1 cellular context compared by ENCODE assay signal in genomic region chr9:129489838-129490582, GRCh38.
TF ChIP-seq lines count a peak whose summit lies in the region.

No MANE protein-coding gene starts in this region.

TF ChIP-seq in HepG2, 621 proteins besides CTCF, POLR2A, EP300 and RAD21 (continued from another document):
- TF ChIP-seq BRF2 (CRISPR knock-in tag; IDR thresholded peaks at IDR 0.05) (no peak), DPF2 (CRISPR knock-in tag; IDR thresholded peaks at IDR 0.05; ENCODE audit: borderline replicate concordance, low read depth) (no peak), ZNF296 (CRISPR knock-in tag; conservative IDR thresholded peaks at IDR 0.05) (no peak), UBTF (CRISPR knock-in tag; IDR thresholded peaks at IDR 0.05) (peak; percentile 58), ZSCAN12 (CRISPR knock-in tag; IDR thresholded peaks at IDR 0.05) (no peak), ZNF614 (CRISPR knock-in tag; IDR thresholded peaks at IDR 0.05; ENCODE audit: borderline replicate concordance) (no peak), ARNTL (CRISPR knock-in tag; IDR thresholded peaks at IDR 0.05) (0 out of 2 replicates have a peak, but pooled peaks have one; percentile 19), HCFC1 (IDR thresholded peaks at IDR 0.05; ENCODE audit: low read depth, low read length) (no peak), ZNF709 (CRISPR knock-in tag; IDR thresholded peaks at IDR 0.05) (no peak), RARA (CRISPR knock-in tag; IDR thresholded peaks at IDR 0.05) (no peak), PHF21A (CRISPR knock-in tag; IDR thresholded peaks at IDR 0.05) (no peak), SSRP1 (CRISPR knock-in tag; IDR thresholded peaks at IDR 0.05) (no peak), MEIS2 (CRISPR knock-in tag; IDR thresholded peaks at IDR 0.05) (0 out of 2 replicates have a peak, but pooled peaks have one; percentile 5), ZNF7 (CRISPR knock-in tag; IDR thresholded peaks at IDR 0.05) (no peak), SALL1 (CRISPR knock-in tag; IDR thresholded peaks at IDR 0.05) (peak; percentile 46; the same call in 1 of the 2 replicates), FOXM1 (CRISPR knock-in tag; IDR thresholded peaks at IDR 0.05) (no peak), SP4 (CRISPR knock-in tag; IDR thresholded peaks at IDR 0.05) (no peak), ZFP82 (CRISPR knock-in tag; IDR thresholded peaks at IDR 0.05; ENCODE audit: borderline replicate concordance) (no peak), SRSF9 (IDR thresholded peaks at IDR 0.05; ENCODE audit: borderline replicate concordance, insufficient read depth, low read depth, low read length, poor library complexity, severe bottlenecking) (no peak), SMAD1 (CRISPR knock-in tag; IDR thresholded peaks at IDR 0.05; ENCODE audit: borderline replicate concordance, low read depth) (0 out of 2 replicates have a peak, but pooled peaks have one; percentile 66), ZNF720 (CRISPR knock-in tag; IDR thresholded peaks at IDR 0.05) (no peak), PAX8 (CRISPR knock-in tag; IDR thresholded peaks at IDR 0.05; ENCODE audit: borderline replicate concordance) (0 out of 2 replicates have a peak, but pooled peaks have one; percentile 54), ZNF232 (CRISPR knock-in tag; IDR thresholded peaks at IDR 0.05; ENCODE audit: borderline replicate concordance) (no peak), CREM (IDR thresholded peaks at IDR 0.05) (no peak), CREM (CRISPR knock-in tag; IDR thresholded peaks at IDR 0.05) (no peak), LRRFIP1 (CRISPR knock-in tag; conservative IDR thresholded peaks at IDR 0.05) (no peak), IRX3 (CRISPR knock-in tag; IDR thresholded peaks at IDR 0.05; ENCODE audit: borderline replicate concordance, low read depth) (no peak), LBX2 (CRISPR knock-in tag; IDR thresholded peaks at IDR 0.05; ENCODE audit: borderline replicate concordance) (0 out of 2 replicates have a peak, but pooled peaks have one; percentile 40), ZBTB38 (CRISPR knock-in tag; IDR thresholded peaks at IDR 0.05) (peak; percentile 89), YEATS2 (CRISPR knock-in tag; IDR thresholded peaks at IDR 0.05; ENCODE audit: borderline replicate concordance) (no peak), FOXO1 (CRISPR knock-in tag; IDR thresholded peaks at IDR 0.05) (0 out of 2 replicates have a peak, but pooled peaks have one; percentile 9), ZNF124 (CRISPR knock-in tag; IDR thresholded peaks at IDR 0.05) (no peak), ZNF646 (CRISPR knock-in tag; IDR thresholded peaks at IDR 0.05) (no peak), ZNF788 (CRISPR knock-in tag; IDR thresholded peaks at IDR 0.05; ENCODE audit: borderline replicate concordance) (0 out of 2 replicates have a peak, but pooled peaks have one; percentile 9), ZNF562 (CRISPR knock-in tag; IDR thresholded peaks at IDR 0.05; ENCODE audit: borderline replicate concordance) (no peak), ATRX (CRISPR knock-in tag; IDR thresholded peaks at IDR 0.05; ENCODE audit: borderline replicate concordance) (no peak), HDAC2 (CRISPR knock-in tag; IDR thresholded peaks at IDR 0.05) (peak; percentile 28; the same call in 1 of the 2 replicates), FOXJ3 (CRISPR knock-in tag; IDR thresholded peaks at IDR 0.05; ENCODE audit: borderline replicate concordance) (no peak), ERF (CRISPR knock-in tag; IDR thresholded peaks at IDR 0.05) (no peak), ZFP90 (CRISPR knock-in tag; IDR thresholded peaks at IDR 0.05; ENCODE audit: borderline replicate concordance) (no peak), REL (CRISPR knock-in tag; conservative IDR thresholded peaks at IDR 0.05) (no peak)
- TF ChIP-seq, protein P1, sequence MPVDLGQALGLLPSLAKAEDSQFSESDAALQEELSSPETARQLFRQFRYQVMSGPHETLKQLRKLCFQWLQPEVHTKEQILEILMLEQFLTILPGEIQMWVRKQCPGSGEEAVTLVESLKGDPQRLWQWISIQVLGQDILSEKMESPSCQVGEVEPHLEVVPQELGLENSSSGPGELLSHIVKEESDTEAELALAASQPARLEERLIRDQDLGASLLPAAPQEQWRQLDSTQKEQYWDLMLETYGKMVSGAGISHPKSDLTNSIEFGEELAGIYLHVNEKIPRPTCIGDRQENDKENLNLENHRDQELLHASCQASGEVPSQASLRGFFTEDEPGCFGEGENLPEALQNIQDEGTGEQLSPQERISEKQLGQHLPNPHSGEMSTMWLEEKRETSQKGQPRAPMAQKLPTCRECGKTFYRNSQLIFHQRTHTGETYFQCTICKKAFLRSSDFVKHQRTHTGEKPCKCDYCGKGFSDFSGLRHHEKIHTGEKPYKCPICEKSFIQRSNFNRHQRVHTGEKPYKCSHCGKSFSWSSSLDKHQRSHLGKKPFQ (CRISPR knock-in tag; IDR thresholded peaks at IDR 0.05; ENCODE audit: insufficient replicate concordance) = no peak
- TF ChIP-seq, protein P2, sequence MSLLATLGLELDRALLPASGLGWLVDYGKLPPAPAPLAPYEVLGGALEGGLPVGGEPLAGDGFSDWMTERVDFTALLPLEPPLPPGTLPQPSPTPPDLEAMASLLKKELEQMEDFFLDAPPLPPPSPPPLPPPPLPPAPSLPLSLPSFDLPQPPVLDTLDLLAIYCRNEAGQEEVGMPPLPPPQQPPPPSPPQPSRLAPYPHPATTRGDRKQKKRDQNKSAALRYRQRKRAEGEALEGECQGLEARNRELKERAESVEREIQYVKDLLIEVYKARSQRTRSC (CRISPR knock-in tag; IDR thresholded peaks at IDR 0.05; ENCODE audit: low read depth) = no peak
- TF ChIP-seq, protein P3, sequence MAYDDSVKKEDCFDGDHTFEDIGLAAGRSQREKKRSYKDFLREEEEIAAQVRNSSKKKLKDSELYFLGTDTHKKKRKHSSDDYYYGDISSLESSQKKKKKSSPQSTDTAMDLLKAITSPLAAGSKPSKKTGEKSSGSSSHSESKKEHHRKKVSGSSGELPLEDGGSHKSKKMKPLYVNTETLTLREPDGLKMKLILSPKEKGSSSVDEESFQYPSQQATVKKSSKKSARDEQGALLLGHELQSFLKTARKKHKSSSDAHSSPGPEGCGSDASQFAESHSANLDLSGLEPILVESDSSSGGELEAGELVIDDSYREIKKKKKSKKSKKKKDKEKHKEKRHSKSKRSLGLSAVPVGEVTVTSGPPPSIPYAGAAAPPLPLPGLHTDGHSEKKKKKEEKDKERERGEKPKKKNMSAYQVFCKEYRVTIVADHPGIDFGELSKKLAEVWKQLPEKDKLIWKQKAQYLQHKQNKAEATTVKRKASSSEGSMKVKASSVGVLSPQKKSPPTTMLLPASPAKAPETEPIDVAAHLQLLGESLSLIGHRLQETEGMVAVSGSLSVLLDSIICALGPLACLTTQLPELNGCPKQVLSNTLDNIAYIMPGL (CRISPR knock-in tag; IDR thresholded peaks at IDR 0.05; ENCODE audit: borderline replicate concordance in 1 of 2, low read depth in 1 of 2) = peak in 1 of 2 experiments; percentile 21; a peak in 1 of 4 replicates
- TF ChIP-seq, protein P4, sequence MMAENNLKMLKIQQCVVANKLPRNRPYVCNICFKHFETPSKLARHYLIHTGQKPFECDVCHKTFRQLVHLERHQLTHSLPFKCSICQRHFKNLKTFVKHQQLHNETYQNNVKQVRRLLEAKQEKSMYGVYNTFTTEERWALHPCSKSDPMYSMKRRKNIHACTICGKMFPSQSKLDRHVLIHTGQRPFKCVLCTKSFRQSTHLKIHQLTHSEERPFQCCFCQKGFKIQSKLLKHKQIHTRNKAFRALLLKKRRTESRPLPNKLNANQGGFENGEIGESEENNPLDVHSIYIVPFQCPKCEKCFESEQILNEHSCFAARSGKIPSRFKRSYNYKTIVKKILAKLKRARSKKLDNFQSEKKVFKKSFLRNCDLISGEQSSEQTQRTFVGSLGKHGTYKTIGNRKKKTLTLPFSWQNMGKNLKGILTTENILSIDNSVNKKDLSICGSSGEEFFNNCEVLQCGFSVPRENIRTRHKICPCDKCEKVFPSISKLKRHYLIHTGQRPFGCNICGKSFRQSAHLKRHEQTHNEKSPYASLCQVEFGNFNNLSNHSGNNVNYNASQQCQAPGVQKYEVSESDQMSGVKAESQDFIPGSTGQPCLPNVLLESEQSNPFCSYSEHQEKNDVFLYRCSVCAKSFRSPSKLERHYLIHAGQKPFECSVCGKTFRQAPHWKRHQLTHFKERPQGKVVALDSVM (CRISPR knock-in tag; IDR thresholded peaks at IDR 0.05) = no peak
